1 cellular context compared by ENCODE assay signal in genomic region chr11:8684600-8685290, GRCh38.
TF ChIP-seq lines count a peak whose summit lies in the region.

No MANE protein-coding gene starts in this region.

TF ChIP-seq in HepG2, 621 proteins besides CTCF, POLR2A, EP300 and RAD21 (continued from another document):
- TF ChIP-seq, protein P1, sequence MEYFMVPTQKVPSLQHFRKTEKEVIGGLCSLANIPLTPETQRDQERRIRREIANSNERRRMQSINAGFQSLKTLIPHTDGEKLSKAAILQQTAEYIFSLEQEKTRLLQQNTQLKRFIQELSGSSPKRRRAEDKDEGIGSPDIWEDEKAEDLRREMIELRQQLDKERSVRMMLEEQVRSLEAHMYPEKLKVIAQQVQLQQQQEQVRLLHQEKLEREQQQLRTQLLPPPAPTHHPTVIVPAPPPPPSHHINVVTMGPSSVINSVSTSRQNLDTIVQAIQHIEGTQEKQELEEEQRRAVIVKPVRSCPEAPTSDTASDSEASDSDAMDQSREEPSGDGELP (IDR thresholded peaks at IDR 0.05; ENCODE audit: borderline replicate concordance, low read depth), result no peak
- TF ChIP-seq ZBTB7A (CRISPR knock-in tag; IDR thresholded peaks at IDR 0.05), result no peak
